ENCODE assay signal across 8 cellular contexts in the genomic region with DNA sequence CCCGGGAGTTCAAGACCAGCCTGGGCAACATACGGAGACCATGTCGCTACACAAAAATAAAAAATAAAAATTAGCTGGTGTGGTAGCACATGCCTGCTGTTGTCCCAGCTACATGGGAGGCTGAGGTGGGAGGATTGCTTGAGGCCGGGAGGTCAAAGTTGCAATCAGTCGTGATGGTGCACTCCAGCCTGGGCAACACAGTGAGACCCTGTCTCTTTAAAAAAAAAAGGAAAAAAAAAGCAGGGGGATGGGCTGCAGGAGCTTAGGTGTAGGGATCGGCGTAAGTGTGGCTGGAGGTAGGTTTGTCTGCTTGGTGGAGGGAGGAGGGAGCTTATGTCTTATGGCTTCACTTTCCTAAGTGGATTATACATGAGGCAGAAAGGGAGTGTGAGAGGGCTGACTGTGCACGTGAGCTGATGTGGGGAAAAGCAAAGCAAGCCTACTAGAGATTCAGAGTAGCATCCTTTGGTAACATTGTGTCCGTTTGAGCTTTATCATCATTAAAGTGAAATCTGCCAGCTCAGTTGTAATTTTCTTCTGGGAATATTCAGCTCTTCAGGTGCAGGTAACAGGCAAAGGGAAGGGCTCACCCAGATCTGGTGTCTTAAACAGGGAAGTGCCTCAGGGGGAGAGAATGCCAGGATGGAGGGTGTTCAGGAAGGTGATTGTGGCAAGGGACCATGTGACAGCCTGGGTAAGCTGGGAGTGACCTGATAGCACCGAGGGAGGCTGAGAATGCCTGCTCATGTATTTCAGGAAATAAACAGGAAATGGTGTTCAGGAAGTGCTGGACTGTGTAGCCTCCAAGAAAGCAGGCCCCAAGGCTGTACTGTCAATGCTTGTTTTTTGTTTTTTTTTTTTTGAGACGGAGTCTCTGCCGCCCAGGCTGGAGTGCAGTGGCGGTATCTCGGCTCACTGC. TPM values are rescaled to one million over a fixed set of nuclear protein-coding genes. Genes with fewer than 3 reads are reported as not detected.
A peak's percentile ranks its signal among the peaks of the same experiment; 100 is the strongest.
DNase-seq lines count a peak whose midpoint lies in the region; ATAC-seq lines count a peak whose summit lies in the region.

No MANE protein-coding gene starts in this region.

- no peak overlapping the region for H3K27ac ChIP-seq in CD4-positive, alpha-beta memory T cell (ENCODE audit: low read depth, low read length)
- peak overlapping the region; percentile 67 for H3K27ac ChIP-seq in mesodermal cell (ENCODE audit: low read depth, low read length, severe bottlenecking)

- POLR2A ChIA-PET in CD4-positive, alpha-beta memory T cell (lab: Charles Lee; ENCODE audit: partially characterized antibody) = interaction anchor here (0.6 to 1.9 kb wide), 4 partner anchors 17 to 25 kb away, joined by 3 to 7 read pairs (median 4); a partner anchor contains a TSS

- no peaks in the 10 kb centered on the region for H3K9me3 Mint-ChIP-seq in CD4-positive, alpha-beta memory T cell
- H3K9me3 Mint-ChIP-seq in central memory CD8-positive, alpha-beta T cell = no peaks in the 10 kb centered on the region

- peak; percentile 24 for ATAC-seq in central memory CD8-positive, alpha-beta T cell (replicated peaks; ENCODE audit: extremely low read depth, poor library complexity, severe bottlenecking)
- ATAC-seq in GM21367 (IDR thresholded peaks at IDR 0.05; ENCODE audit: unreplicated experiment) = no peak
- ATAC-seq in GM21515 (IDR thresholded peaks at IDR 0.05; ENCODE audit: unreplicated experiment) = no peak
- no peak for ATAC-seq in HG03196 (IDR thresholded peaks at IDR 0.05; ENCODE audit: unreplicated experiment)

- H3K27ac Mint-ChIP-seq in CD4-positive, alpha-beta memory T cell = peak overlapping the region; percentile 1 to 91 (median 69)
- peak overlapping the region; percentile 39 for H3K27ac Mint-ChIP-seq in central memory CD8-positive, alpha-beta T cell (ENCODE audit: low read depth)

- CTCF ChIA-PET in CD4-positive, alpha-beta memory T cell (lab: Charles Lee; ENCODE audit: partially characterized antibody) = interaction anchor here (0.7 kb wide), 1 partner anchor 133 kb away, joined by 3 read pairs; no protein-coding TSS in a partner anchor

- intact Hi-C loops in CD4-positive, alpha-beta memory T cell (cut with micrococcal nuclease) = no loop called here

- H3K4me1 ChIP-seq in CD4-positive, alpha-beta memory T cell (ENCODE audit: insufficient read depth, low read length) = peaks cover 12% of the 10 kb centered on the region
- peaks cover 7% of the 10 kb centered on the region for H3K4me1 ChIP-seq in mesodermal cell (ENCODE audit: control insufficient read depth, insufficient read depth, low read length, poor library complexity, severe bottlenecking)

- no peaks in the 10 kb centered on the region for H3K9me3 ChIP-seq in CD4-positive, alpha-beta memory T cell (ENCODE audit: control insufficient read depth in 1 of 2, low read length in 2 of 2)
- no peaks in the 10 kb centered on the region for H3K9me3 ChIP-seq in mesodermal cell (ENCODE audit: control insufficient read depth, low read length)

- peaks cover 11 to 15% (median 12%) of the 10 kb centered on the region in 4 donors for H3K4me1 Mint-ChIP-seq in CD4-positive, alpha-beta memory T cell
- peaks cover 9% of the 10 kb centered on the region for H3K4me1 Mint-ChIP-seq in central memory CD8-positive, alpha-beta T cell

- no peaks in the 10 kb centered on the region for H3K27me3 Mint-ChIP-seq in CD4-positive, alpha-beta memory T cell
- H3K27me3 Mint-ChIP-seq in central memory CD8-positive, alpha-beta T cell = no peaks in the 10 kb centered on the region

- peak overlapping the region in 5 of 8 donors; percentile 47 to 73 (median 57) for H3K4me3 Mint-ChIP-seq in CD4-positive, alpha-beta memory T cell
- H3K4me3 Mint-ChIP-seq in central memory CD8-positive, alpha-beta T cell = peak overlapping the region; percentile 48

- H3K4me3 ChIP-seq in CD4-positive, alpha-beta memory T cell (ENCODE audit: low read length in 2 of 2) = no peak overlapping the region
- H3K4me3 ChIP-seq in mesodermal cell (ENCODE audit: extremely low read depth, insufficient read depth, low read length, poor library complexity, severe bottlenecking) = no peak overlapping the region

- H3K36me3 ChIP-seq in CD4-positive, alpha-beta memory T cell (ENCODE audit: insufficient read depth, low read length) = peaks cover 25% of the 10 kb centered on the region
- peaks cover 25% of the 10 kb centered on the region for H3K36me3 ChIP-seq in mesodermal cell (ENCODE audit: control insufficient read depth, insufficient read depth, low read length)

- no peak for DNase-seq in CD4-positive, alpha-beta memory T cell
- peak; percentile 92 for DNase-seq in NCI-H82 treated with DMSO at 0.1 percent for 48 hours (lab: John Stamatoyannopoulos, UW; ENCODE audit: unreplicated experiment)
- no peak for DNase-seq in central memory CD8-positive, alpha-beta T cell (ENCODE audit: low spot score in 2 of 2)
- DNase-seq in NCI-H2171 (lab: John Stamatoyannopoulos, UW) = no peak

- H3K27me3 ChIP-seq in CD4-positive, alpha-beta memory T cell (ENCODE audit: insufficient read depth, low read length) = no peaks in the 10 kb centered on the region

- H3K36me3 Mint-ChIP-seq in CD4-positive, alpha-beta memory T cell = peaks cover 17% of the 10 kb centered on the region in 2 donors
- H3K36me3 Mint-ChIP-seq in central memory CD8-positive, alpha-beta T cell (ENCODE audit: insufficient read depth) = peaks cover 13% of the 10 kb centered on the region

- WGBS in mesodermal cell (ENCODE audit: insufficient coverage in 2 of 2), 2 experiments = 87 to 88% methylated on average over 10 of the region's 14 CpGs

RNA-seq across cellular contexts. Expression of a gene that starts 17.6 kb away (rescaled TPM):
- total RNA-seq in CD4-positive, alpha-beta memory T cell = 10 to 100 TPM; 91.3 to 94.3 TPM
- 10 to 100 TPM; 10.1 to 39.2 TPM for polyA plus RNA-seq in CD4-positive, alpha-beta memory T cell
- polyA plus RNA-seq in mesodermal cell (2013, experiment 1 of 2) = 28.2 TPM
- polyA plus RNA-seq in mesodermal cell (2013, experiment 2 of 2) = 25.9 TPM

RNA-seq across cellular contexts. Expression of a gene that starts 34.2 kb away (rescaled TPM):
- total RNA-seq in CD4-positive, alpha-beta memory T cell = 10 to 100 TPM; 22.2 TPM
- 1 to 10 TPM; 5.8 to 9.3 TPM for polyA plus RNA-seq in CD4-positive, alpha-beta memory T cell
- polyA plus RNA-seq in mesodermal cell (2013, experiment 1 of 2) = 16.6 TPM
- 17.3 TPM for polyA plus RNA-seq in mesodermal cell (2013, experiment 2 of 2)

RNA-seq across cellular contexts. Expression of a gene that starts 37.6 kb away (rescaled TPM):
- not detected for total RNA-seq in CD4-positive, alpha-beta memory T cell
- polyA plus RNA-seq in CD4-positive, alpha-beta memory T cell = not detected
- polyA plus RNA-seq in mesodermal cell (2013, experiment 1 of 2) = 0.77 TPM
- polyA plus RNA-seq in mesodermal cell (2013, experiment 2 of 2) = 0.30 TPM
